Comparison of ENCODE assay signal across 1 cellular context in the genomic region with DNA sequence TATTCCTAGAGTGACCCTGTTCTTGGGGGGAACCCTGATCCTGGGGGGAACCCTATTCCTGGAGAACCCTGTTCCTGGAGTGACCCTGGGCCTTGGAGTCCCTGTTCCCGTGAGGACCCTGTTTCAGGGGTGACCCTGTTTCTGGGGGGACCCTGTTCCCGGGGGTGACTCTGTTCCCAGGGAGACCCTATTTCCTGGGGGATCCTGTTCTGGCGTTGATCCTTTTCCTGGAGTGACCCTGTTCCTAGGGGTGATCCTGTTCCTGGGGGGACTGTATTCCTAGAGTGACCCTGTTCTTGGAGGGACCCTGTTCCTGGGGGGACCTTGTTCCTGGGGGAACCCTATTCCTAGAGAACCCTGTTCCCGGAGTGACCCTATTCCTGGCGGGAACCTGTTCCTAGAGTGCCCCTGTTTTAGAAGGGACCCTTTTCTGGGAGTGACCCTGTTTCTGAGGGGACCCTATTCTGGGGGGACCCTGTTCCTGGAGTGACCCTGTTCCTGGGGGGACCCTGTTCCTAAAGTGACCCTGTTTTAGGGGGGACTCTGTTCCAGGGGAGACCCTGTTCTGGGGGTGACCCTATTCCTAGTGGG.
TF ChIP-seq lines count a peak whose summit lies in the region.

No MANE protein-coding gene starts in this region.

TF ChIP-seq in IMR-90, 13 proteins besides CTCF, POLR2A, EP300 and RAD21:
- TF ChIP-seq BHLHE40 (IDR thresholded peaks at IDR 0.05; ENCODE audit: low read depth, low read length): no peak
- TF ChIP-seq, protein P1, sequence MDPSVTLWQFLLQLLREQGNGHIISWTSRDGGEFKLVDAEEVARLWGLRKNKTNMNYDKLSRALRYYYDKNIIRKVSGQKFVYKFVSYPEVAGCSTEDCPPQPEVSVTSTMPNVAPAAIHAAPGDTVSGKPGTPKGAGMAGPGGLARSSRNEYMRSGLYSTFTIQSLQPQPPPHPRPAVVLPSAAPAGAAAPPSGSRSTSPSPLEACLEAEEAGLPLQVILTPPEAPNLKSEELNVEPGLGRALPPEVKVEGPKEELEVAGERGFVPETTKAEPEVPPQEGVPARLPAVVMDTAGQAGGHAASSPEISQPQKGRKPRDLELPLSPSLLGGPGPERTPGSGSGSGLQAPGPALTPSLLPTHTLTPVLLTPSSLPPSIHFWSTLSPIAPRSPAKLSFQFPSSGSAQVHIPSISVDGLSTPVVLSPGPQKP (IDR thresholded peaks at IDR 0.05; ENCODE audit: borderline replicate concordance, low read depth, low read length): no peak
- no peak for TF ChIP-seq RFX5 (IDR thresholded peaks at IDR 0.05; ENCODE audit: low read depth, low read length)
- no peak for TF ChIP-seq RCOR1 (IDR thresholded peaks at IDR 0.05; ENCODE audit: insufficient replicate concordance, low read length)
- no peak for TF ChIP-seq MAFK (IDR thresholded peaks at IDR 0.05; ENCODE audit: low read depth, low read length)
- TF ChIP-seq SMC3 (IDR thresholded peaks at IDR 0.05; ENCODE audit: low read depth, low read length): no peak
- TF ChIP-seq FOS (IDR thresholded peaks at IDR 0.05; ENCODE audit: low read depth, low read length): no peak
- TF ChIP-seq, protein P2, sequence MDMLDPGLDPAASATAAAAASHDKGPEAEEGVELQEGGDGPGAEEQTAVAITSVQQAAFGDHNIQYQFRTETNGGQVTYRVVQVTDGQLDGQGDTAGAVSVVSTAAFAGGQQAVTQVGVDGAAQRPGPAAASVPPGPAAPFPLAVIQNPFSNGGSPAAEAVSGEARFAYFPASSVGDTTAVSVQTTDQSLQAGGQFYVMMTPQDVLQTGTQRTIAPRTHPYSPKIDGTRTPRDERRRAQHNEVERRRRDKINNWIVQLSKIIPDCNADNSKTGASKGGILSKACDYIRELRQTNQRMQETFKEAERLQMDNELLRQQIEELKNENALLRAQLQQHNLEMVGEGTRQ (IDR thresholded peaks at IDR 0.05; ENCODE audit: low read depth, low read length): no peak
- no peak for TF ChIP-seq NFE2L2 (IDR thresholded peaks at IDR 0.05; ENCODE audit: low read depth, low read length)
- no peak for TF ChIP-seq CHD1 (IDR thresholded peaks at IDR 0.05; ENCODE audit: low read depth, low read length)
- TF ChIP-seq MXI1 (IDR thresholded peaks at IDR 0.05; ENCODE audit: borderline replicate concordance, low read depth, low read length): no peak
- no peak for TF ChIP-seq CEBPB (IDR thresholded peaks at IDR 0.05; ENCODE audit: low read depth, low read length)
- TF ChIP-seq MAZ (IDR thresholded peaks at IDR 0.05; ENCODE audit: borderline replicate concordance, low read depth, low read length): no peak
